Comparison of ENCODE assay signal across 8 cellular contexts in the genomic region with DNA sequence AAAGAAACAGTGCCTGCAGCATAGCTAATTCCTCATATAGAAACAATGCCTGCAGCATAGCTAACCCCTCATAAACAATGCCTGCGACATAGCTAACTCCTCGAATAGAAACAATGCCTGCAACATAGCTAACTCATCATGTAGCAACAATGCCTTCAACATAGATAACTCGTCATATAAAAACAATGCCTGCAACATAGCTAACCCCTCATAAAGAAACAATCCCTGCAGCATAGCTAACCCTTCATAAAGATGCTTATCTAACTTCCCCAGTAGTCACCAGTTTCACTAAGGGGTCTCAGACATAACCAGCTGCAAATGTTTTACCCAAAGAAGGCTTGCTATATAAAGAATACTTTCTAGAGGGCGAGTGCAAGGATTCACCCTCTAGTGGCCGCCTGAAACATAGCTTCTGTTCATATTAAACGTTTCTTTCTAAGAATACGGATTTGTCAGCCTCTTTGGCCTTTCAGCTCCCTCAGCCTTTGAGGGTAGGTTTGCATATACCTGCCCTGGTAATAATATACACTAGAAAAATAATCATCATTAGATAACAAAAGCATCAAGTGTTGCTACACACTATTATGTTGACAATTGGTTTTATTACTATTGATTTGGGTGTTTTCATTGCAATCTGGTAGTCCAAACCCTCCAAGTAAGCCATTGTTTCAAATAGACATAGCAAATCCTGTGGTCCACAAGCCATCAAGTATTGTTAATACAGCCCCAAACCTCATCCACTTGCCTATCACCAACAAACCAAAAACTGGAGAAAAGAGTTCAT. TPM values are rescaled to one million over a fixed set of nuclear protein-coding genes. Genes with fewer than 3 reads are reported as not detected.
DNase-seq lines count a peak whose midpoint lies in the region; ATAC-seq, FAIRE-seq and TF ChIP-seq lines count a peak whose summit lies in the region.

No MANE protein-coding gene starts in this region.

- no peaks in the 10 kb centered on the region for H4K20me1 ChIP-seq in smooth muscle cell (ENCODE audit: low read depth)

- DNase-seq in activated T-cell treated with anti-CD3 and anti-CD28 coated beads, Interleukin-2, amount 50 U/mL, for 4 hours, result no peak
- no peak for DNase-seq in activated T-cell treated with anti-CD3 and anti-CD28 coated beads for 4 hours
- peak in 1 of 3 donors; percentile 57 for DNase-seq in Peyer's patch
- peak; percentile 20 to 57 for DNase-seq in foreskin fibroblast
- DNase-seq in smooth muscle cell (lab: John Stamatoyannopoulos, UW; ENCODE audit: unreplicated experiment), result no peak
- no peak for DNase-seq in kidney glomerular epithelial cell (lab: John Stamatoyannopoulos, UW)
- DNase-seq in omental fat pad (ENCODE audit: low spot score), result no peak
- DNase-seq in RCC 7860 (ENCODE audit: low spot score), result no peak

- H3K9me3 Mint-ChIP-seq in activated T-cell treated with anti-CD3 and anti-CD28 coated beads, Interleukin-2, amount 50 U/mL, for 4 hours, result no peaks in the 10 kb centered on the region

- H3K27me3 Mint-ChIP-seq in activated T-cell treated with anti-CD3 and anti-CD28 coated beads, Interleukin-2, amount 50 U/mL, for 4 hours (ENCODE audit: low read depth), result no peaks in the 10 kb centered on the region

- no peak for FAIRE-seq in RCC 7860 (lab: Jason Lieb, UNC)

- 31% methylated on average over 7 of the region's 7 CpGs for WGBS in smooth muscle cell (ENCODE audit: low lambda C conversion rate)

- H3K4me3 Mint-ChIP-seq in activated T-cell treated with anti-CD3 and anti-CD28 coated beads, Interleukin-2, amount 50 U/mL, for 4 hours, result no peak overlapping the region

- TF ChIP-seq CTCF in Peyer's patch (IDR thresholded peaks at IDR 0.05) (peak in 5 of 6 experiments; percentile 39 to 65 (median 51)), foreskin fibroblast (IDR thresholded peaks at IDR 0.05; ENCODE audit: low read depth, low read length) (peak; percentile 70), smooth muscle cell (IDR thresholded peaks at IDR 0.05; ENCODE audit: borderline replicate concordance, insufficient read depth, poor library complexity, severe bottlenecking) (peak; percentile 65), omental fat pad (IDR thresholded peaks at IDR 0.05) (no peak)

- H3K27me3 ChIP-seq in Peyer's patch (no peaks in the 10 kb centered on the region), smooth muscle cell (ENCODE audit: low read depth) (no peaks in the 10 kb centered on the region)

- no peak overlapping the region for H3K4me3 ChIP-seq in Peyer's patch
- no peak overlapping the region for H3K4me3 ChIP-seq in foreskin fibroblast (ENCODE audit: low read depth in 1 of 2, low read length in 2 of 2)
- no peak overlapping the region for H3K4me3 ChIP-seq in smooth muscle cell

- H3K27ac ChIP-seq in Peyer's patch (no peak overlapping the region), smooth muscle cell (ENCODE audit: low read depth) (no peak overlapping the region)

- no peaks in the 10 kb centered on the region for H3F3A ChIP-seq in smooth muscle cell (ENCODE audit: low read depth)

- ATAC-seq in activated T-cell treated with anti-CD3 and anti-CD28 coated beads, Interleukin-2, amount 50 U/mL, for 4 hours, result peak; percentile 27 to 58
- no peak for ATAC-seq in omental fat pad (ENCODE audit: low FRiP score)

- H3K36me3 ChIP-seq in Peyer's patch (no peaks in the 10 kb centered on the region), smooth muscle cell (ENCODE audit: low read depth) (no peaks in the 10 kb centered on the region)

- TF ChIP-seq POLR2A in Peyer's patch (IDR thresholded peaks at IDR 0.05), result no peak

- H3K9ac ChIP-seq in smooth muscle cell (ENCODE audit: low read depth), result no peak overlapping the region

- no peak overlapping the region for H2AFZ ChIP-seq in smooth muscle cell (ENCODE audit: low read depth)

- H3K4me1 ChIP-seq in Peyer's patch, result no peaks in the 10 kb centered on the region
- H3K4me1 ChIP-seq in smooth muscle cell (ENCODE audit: low read depth), result no peaks in the 10 kb centered on the region

- H3K4me1 Mint-ChIP-seq in activated T-cell treated with anti-CD3 and anti-CD28 coated beads, Interleukin-2, amount 50 U/mL, for 4 hours (ENCODE audit: low read depth), result peaks cover 4% of the 10 kb centered on the region

- H3K9me3 ChIP-seq in Peyer's patch (no peaks in the 10 kb centered on the region), smooth muscle cell (replicated peaks; ENCODE audit: low read depth) (no peaks in the 10 kb centered on the region)

- H3K79me2 ChIP-seq in smooth muscle cell (ENCODE audit: low read depth), result no peaks in the 10 kb centered on the region

- H3K4me2 ChIP-seq in smooth muscle cell, result peak overlapping the region; percentile 41

- no peaks in the 10 kb centered on the region for H3K36me3 Mint-ChIP-seq in activated T-cell treated with anti-CD3 and anti-CD28 coated beads, Interleukin-2, amount 50 U/mL, for 4 hours (ENCODE audit: insufficient read depth)

RNA-seq across cellular contexts. Expression of a gene that starts 44.4 kb away (rescaled TPM):
- total RNA-seq in activated T-cell treated with anti-CD3 and anti-CD28 coated beads, Interleukin-2, amount 50 U/mL, for 4 hours, result 10 to 100 TPM; 15.6 to 18.1 (median 16.7) TPM
- 10 to 100 TPM in 3 of 4 donors, 1 to 10 TPM in 1; 8.2 to 22.3 (median 18.2) TPM for total RNA-seq in Peyer's patch
- total RNA-seq in smooth muscle cell, result 12.1 and 20.2 TPM in 2 replicates
- 7.2 and 7.7 TPM in 2 replicates for polyA plus RNA-seq in smooth muscle cell
- 10 to 100 TPM; 11.9 to 18.1 (median 14.3) TPM for total RNA-seq in omental fat pad

Comparison
In these comparisons a context has a peak if more than half of its experiments do, and no peak if none do; other contexts are left out.
1. DNase-seq: peak in foreskin fibroblast (2 of 2); none in activated T-cell treated with anti-CD3 and anti-CD28 coated beads, Interleukin-2, amount 50 U/mL, for 4 hours (single experiment), activated T-cell treated with anti-CD3 and anti-CD28 coated beads for 4 hours (single experiment), smooth muscle cell (single experiment), kidney glomerular epithelial cell (single experiment), omental fat pad (single experiment) and RCC 7860 (single experiment).
2. CTCF ChIP-seq: peak in Peyer's patch (5 of 6), foreskin fibroblast (single experiment) and smooth muscle cell (single experiment); none in omental fat pad (0 of 3).